Comparison of ENCODE assay signal across 1 cellular context in the genomic region with DNA sequence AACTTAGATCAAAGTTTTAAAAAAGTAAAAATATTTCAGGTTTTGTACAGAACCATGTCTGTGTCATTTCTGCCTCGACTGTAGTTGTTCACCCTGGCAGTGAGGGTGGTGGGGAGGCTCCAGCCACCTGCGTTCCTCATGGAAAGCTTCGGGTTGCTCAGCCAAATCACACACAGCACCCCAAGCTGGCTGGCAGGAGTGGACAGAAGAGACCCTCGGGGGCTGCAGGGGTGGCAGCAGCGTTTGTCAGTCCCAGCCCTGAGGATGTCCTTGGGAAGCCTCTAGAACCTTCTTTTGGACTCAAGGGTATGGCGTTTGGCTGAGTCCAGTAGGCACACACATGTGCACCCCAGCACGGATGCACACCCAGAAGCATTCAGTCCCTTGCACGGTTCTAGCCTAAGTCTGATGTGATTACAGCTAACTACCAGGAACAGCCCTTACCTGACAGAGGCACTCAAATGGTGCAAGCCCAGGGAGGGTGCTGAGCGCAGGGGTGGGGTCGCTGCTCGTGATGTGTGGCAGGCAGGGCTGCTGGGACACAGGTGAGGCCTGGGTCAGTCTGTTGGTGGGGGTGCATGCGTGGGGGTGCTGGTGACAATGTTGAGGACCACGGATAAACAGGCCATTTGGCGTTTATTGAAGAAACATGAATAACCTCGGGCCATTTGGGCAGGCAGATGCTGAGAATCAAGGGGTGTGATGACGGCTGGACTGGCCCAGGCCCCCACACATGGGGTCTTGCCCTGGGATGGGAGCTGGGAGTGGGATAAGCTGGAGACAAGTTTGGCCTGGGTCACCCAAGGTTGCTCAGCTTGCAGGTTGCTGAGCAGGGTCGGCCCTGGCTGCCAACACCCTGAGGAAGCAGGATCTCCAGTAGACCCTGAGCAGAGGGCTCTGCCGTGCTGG.
TF ChIP-seq lines count a peak whose summit lies in the region.

No MANE protein-coding gene starts in this region.

TF ChIP-seq in H1, 55 proteins besides CTCF, POLR2A, EP300 and RAD21 (continued from another document):
- TF ChIP-seq, protein P1, sequence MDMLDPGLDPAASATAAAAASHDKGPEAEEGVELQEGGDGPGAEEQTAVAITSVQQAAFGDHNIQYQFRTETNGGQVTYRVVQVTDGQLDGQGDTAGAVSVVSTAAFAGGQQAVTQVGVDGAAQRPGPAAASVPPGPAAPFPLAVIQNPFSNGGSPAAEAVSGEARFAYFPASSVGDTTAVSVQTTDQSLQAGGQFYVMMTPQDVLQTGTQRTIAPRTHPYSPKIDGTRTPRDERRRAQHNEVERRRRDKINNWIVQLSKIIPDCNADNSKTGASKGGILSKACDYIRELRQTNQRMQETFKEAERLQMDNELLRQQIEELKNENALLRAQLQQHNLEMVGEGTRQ (IDR thresholded peaks at IDR 0.05; ENCODE audit: low read length): no peak
- TF ChIP-seq CEBPB (IDR thresholded peaks at IDR 0.05; ENCODE audit: low read depth, low read length) (no peak), SRF (IDR thresholded peaks at IDR 0.05; ENCODE audit: low read depth, low read length) (no peak), CHD2 (IDR thresholded peaks at IDR 0.05; ENCODE audit: low read length) (no peak), GABPA (IDR thresholded peaks at IDR 0.05; ENCODE audit: borderline replicate concordance, insufficient read depth, low read length) (no peak), JUND (IDR thresholded peaks at IDR 0.05; ENCODE audit: low read length) (no peak), CBX8 (IDR thresholded peaks at IDR 0.05; ENCODE audit: borderline replicate concordance, low read depth, low read length) (no peak)
- TF ChIP-seq, protein P2, sequence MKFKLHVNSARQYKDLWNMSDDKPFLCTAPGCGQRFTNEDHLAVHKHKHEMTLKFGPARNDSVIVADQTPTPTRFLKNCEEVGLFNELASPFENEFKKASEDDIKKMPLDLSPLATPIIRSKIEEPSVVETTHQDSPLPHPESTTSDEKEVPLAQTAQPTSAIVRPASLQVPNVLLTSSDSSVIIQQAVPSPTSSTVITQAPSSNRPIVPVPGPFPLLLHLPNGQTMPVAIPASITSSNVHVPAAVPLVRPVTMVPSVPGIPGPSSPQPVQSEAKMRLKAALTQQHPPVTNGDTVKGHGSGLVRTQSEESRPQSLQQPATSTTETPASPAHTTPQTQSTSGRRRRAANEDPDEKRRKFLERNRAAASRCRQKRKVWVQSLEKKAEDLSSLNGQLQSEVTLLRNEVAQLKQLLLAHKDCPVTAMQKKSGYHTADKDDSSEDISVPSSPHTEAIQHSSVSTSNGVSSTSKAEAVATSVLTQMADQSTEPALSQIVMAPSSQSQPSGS (IDR thresholded peaks at IDR 0.05; ENCODE audit: low read length): no peak
- TF ChIP-seq, protein P3, sequence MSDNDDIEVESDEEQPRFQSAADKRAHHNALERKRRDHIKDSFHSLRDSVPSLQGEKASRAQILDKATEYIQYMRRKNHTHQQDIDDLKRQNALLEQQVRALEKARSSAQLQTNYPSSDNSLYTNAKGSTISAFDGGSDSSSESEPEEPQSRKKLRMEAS (IDR thresholded peaks at IDR 0.05): no peak
